In the genomic region with DNA sequence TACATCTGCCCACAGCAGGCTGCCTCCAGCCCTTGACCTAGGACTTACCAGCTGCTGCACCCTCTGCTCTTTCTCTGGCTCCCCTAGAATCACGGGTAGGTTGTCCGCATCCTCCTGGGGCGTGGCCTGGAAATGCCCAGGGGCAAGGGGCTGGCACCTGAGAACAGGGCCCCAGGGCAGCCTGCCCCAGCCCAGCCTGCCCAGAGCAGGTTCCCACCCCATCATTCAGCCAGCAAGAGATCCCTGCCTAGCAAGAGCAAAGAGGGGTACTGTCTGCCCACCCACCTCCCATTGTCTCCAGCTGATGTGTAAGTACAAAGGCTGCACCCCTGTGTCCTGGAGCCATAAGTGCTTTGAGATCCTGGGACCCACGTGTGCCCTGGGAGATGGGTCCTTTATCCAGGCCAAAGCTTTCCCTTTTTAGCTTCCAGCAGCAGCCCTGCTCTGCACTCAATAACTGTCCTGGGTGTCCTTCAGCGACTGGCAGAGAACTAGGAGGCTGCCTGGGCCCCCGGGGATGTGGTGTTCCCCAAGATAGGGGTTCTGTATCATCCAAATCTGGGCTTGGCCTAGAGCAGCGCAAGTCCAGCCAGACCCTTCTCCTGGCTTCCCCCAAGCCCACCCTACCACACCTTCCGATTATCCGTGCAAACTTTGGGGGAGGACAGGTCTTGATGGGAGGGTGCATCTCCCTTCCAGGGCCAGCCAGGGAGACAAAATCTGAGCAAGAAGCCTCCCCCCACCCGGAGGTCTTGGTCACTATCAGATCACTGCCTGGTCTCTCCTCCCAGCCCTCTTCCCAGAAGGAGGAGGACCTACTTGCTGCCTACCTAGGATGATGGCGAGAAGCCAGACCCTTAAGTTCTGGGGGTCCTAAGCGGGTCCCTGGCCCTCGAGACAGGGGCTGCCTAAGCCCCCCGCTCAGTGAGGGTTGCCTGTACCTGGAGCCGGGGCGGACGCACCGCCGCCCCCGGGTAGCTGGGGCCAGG, we compare ENCODE assay signal across 8 cellular contexts. TPM values are rescaled to one million over a fixed set of nuclear protein-coding genes. Genes with fewer than 3 reads are reported as not detected.
DNase-seq lines count a peak whose midpoint lies in the region; ATAC-seq and TF ChIP-seq lines count a peak whose summit lies in the region.

No MANE protein-coding gene starts in this region.

- no peak for DNase-seq in astrocyte of the cerebellum (ENCODE audit: low read depth)
- peak in 1 of 2 donors; percentile 58 for DNase-seq in left lung
- DNase-seq in stomach, result no peak
- DNase-seq in AG08395 (ENCODE audit: low spot score), result no peak
- DNase-seq in NOMO-1 treated with dmso at 0.1 percent for 144 hours (lab: John Stamatoyannopoulos, UW; ENCODE audit: unreplicated experiment), result no peak
- DNase-seq in effector CD8-positive, alpha-beta T cell (lab: John Stamatoyannopoulos, UW), result no peak

- H3K4me1 ChIP-seq in HUES6 (ENCODE audit: control insufficient read depth, insufficient read depth, low read length) (peaks cover 34% of the 10 kb centered on the region), left lung (peaks cover 0 to 45% of the 10 kb centered on the region in 2 donors), stomach (peaks cover 13 to 33% (median 25%) of the 10 kb centered on the region in 4 donors)

- no peaks in the 10 kb centered on the region for H3K9me3 ChIP-seq in HUES6 (ENCODE audit: control insufficient read depth, insufficient read depth, low read depth, low read length)
- H3K9me3 ChIP-seq in left lung, result no peaks in the 10 kb centered on the region
- no peaks in the 10 kb centered on the region for H3K9me3 ChIP-seq in stomach

- TF ChIP-seq EP300 in stomach (IDR thresholded peaks at IDR 0.05), result no peak

- H3K36me3 ChIP-seq in HUES6 (ENCODE audit: control insufficient read depth, insufficient read depth, low read length), result no peaks in the 10 kb centered on the region
- no peaks in the 10 kb centered on the region for H3K36me3 ChIP-seq in left lung
- peaks cover 5 to 40% (median 12%) of the 10 kb centered on the region in 4 donors for H3K36me3 ChIP-seq in stomach

- peaks cover 34% of the 10 kb centered on the region for H3K27me3 ChIP-seq in HUES6 (ENCODE audit: control insufficient read depth, insufficient read depth, low read length)
- peaks cover 0 to 47% of the 10 kb centered on the region in 2 donors for H3K27me3 ChIP-seq in left lung
- peaks cover 0 to 9% (median 0%) of the 10 kb centered on the region in 3 donors for H3K27me3 ChIP-seq in stomach

- WGBS in stomach, 5 donors, result 27 to 36% (median 30%) methylated on average over 14 to 20 of the region's 20 CpGs

- no peak overlapping the region for H3K27ac ChIP-seq in HUES6 (ENCODE audit: low read depth, low read length)
- H3K27ac ChIP-seq in left lung, result no peak overlapping the region
- peak overlapping the region; percentile 48 to 76 (median 68) for H3K27ac ChIP-seq in stomach

- ATAC-seq in left lung, result no peak
- no peak for ATAC-seq in HG02798 (IDR thresholded peaks at IDR 0.05; ENCODE audit: poor library complexity, unreplicated experiment)

- no peak for TF ChIP-seq POLR2A in stomach (IDR thresholded peaks at IDR 0.05)

- peak overlapping the region; percentile 65 for H3K4me3 ChIP-seq in HUES6 (ENCODE audit: low read depth, low read length)
- peak overlapping the region; percentile 36 for H3K4me3 ChIP-seq in astrocyte of the cerebellum (ENCODE audit: low read depth, low read length)
- H3K4me3 ChIP-seq in left lung, result peak overlapping the region; percentile 45 to 60
- H3K4me3 ChIP-seq in stomach, result peak overlapping the region; percentile 55 to 75 (median 71)

- peak overlapping the region; percentile 54 for H3K9ac ChIP-seq in HUES6 (ENCODE audit: low read length)

- in situ Hi-C loops in astrocyte of the cerebellum (cut with HindIII; ENCODE audit: low sequenced_read_pairs), result no loop called here

- intact Hi-C loops in left lung (cut with DNase I), result no loop called here
- intact Hi-C loops in stomach (cut with DNase I; ENCODE audit: low total_unique reads), result no loop called here

- no peak for TF ChIP-seq CTCF in astrocyte of the cerebellum (IDR thresholded peaks at IDR 0.05; ENCODE audit: low read depth, low read length, missing control alignments)
- no peak for TF ChIP-seq CTCF in left lung (IDR thresholded peaks at IDR 0.05)
- TF ChIP-seq CTCF in stomach (IDR thresholded peaks at IDR 0.05), result no peak

RNA-seq across cellular contexts. Expression of a gene that starts 4.9 kb away (rescaled TPM):
- 10 to 100 TPM in 1 of 2 donors, 1 to 10 TPM in 1; 7.9 to 10.2 TPM for total RNA-seq in left lung
- total RNA-seq in stomach, result 10 to 100 TPM in 3 of 5 donors, 1 to 10 TPM in 1, not detected in 1; 9.0 to 68.8 (median 16.3) TPM
- polyA plus RNA-seq in stomach, result 10 to 100 TPM in 1 of 3 donors, 1 to 10 TPM in 2; 6.5 to 26.0 (median 8.9) TPM

RNA-seq across cellular contexts. Expression of a gene that starts 28.3 kb away (rescaled TPM):
- 10 to 100 TPM; 68.4 to 69.0 TPM for total RNA-seq in left lung
- total RNA-seq in stomach, result 10 to 100 TPM in 3 of 5 donors, 1 to 10 TPM in 2; 6.7 to 51.1 (median 23.3) TPM
- 10 to 100 TPM; 68.9 to 80.9 (median 78.2) TPM for polyA plus RNA-seq in stomach

RNA-seq across cellular contexts. Expression of a gene that starts 43.0 kb away (rescaled TPM):
- 1 to 10 TPM; 1.0 to 1.5 TPM for total RNA-seq in left lung
- 1 to 10 TPM in 1 of 5 donors, not detected in 4; 7.7 TPM for total RNA-seq in stomach
- under 1 TPM in 2 of 3 donors, not detected in 1; 0.03 to 0.46 TPM for polyA plus RNA-seq in stomach

Comparison
In these comparisons a context has a peak if more than half of its experiments do, and no peak if none do; other contexts are left out.
1. H3K27ac ChIP-seq: peak in stomach (5 of 5); none in HUES6 (single experiment) and left lung (0 of 2).
2. Peak in every context shown above with its lines, with median percentiles within 50 percentile points of each other: H3K4me3 ChIP-seq.